Comparison of ENCODE assay signal across 8 cellular contexts in genomic region chr1:244835276-244836134, GRCh38. TPM values are rescaled to one million over a fixed set of nuclear protein-coding genes. Genes with fewer than 3 reads are reported as not detected.
DNase-seq lines count a peak whose midpoint lies in the region; ATAC-seq and TF ChIP-seq lines count a peak whose summit lies in the region.

COX20 (plus strand) TSS chr1:244835658; CDS start chr1:244835715, 57 bp downstream.

- CTCF ChIA-PET in Panc1 (lab: Charles Lee): no interaction called here

- peaks cover 46% of the 10 kb centered on the region for H3K79me2 ChIP-seq in fibroblast of lung (ENCODE audit: control insufficient read depth, insufficient read depth, low read length)

- ATAC-seq in GM21526 (IDR thresholded peaks at IDR 0.05; ENCODE audit: low FRiP score, unreplicated experiment) (peak; percentile 52), Panc1 (peak; percentile 80), natural killer cell (peak; percentile 71 to 89 (median 72))

- peak within 1 kb of the TSS; percentile 98 for H3K4me3 Mint-ChIP-seq in natural killer cell

- in situ Hi-C loops in Panc1 (cut with HindIII; ENCODE audit: low pct_unique_long_range_greater_than_20kb, low sequenced_read_pairs): no loop called here

- peak within 1 kb of the TSS; percentile 75 for H2AFZ ChIP-seq in fibroblast of lung (ENCODE audit: low read length)

- POLR2A ChIA-PET in Panc1 (lab: Charles Lee): interaction anchor here (0.5 to 1.0 kb wide), 5 partner anchors 12 to 453 kb away, joined by 3 to 11 read pairs (median 4); partner anchors contain the start of gene HNRNPU

- no peaks in the 10 kb centered on the region for H3K9me3 Mint-ChIP-seq in natural killer cell

- peak within 1 kb of the TSS; percentile 96 to 99 for H3K27ac Mint-ChIP-seq in natural killer cell

- peaks cover 38% of the 10 kb centered on the region for H3K4me1 ChIP-seq in Panc1 (ENCODE audit: control insufficient read depth, insufficient read depth, low read length)
- peaks cover 2% of the 10 kb centered on the region for H3K4me1 ChIP-seq in fibroblast of lung (ENCODE audit: control insufficient read depth, extremely low read depth, insufficient read depth, low read length)

- H3K4me1 Mint-ChIP-seq in natural killer cell: peaks cover 48 to 54% of the 10 kb centered on the region in 2 donors

- intact Hi-C loops in Panc1 (cut with micrococcal nuclease; ENCODE audit: unreplicated experiment) (loop anchor here (5.0 kb wide), 1 partner anchor 207 kb away; no protein-coding TSS in a partner anchor), natural killer cell (cut with micrococcal nuclease) (loop anchor here (1.0 to 2.0 kb wide), 5 partner anchors 15 to 383 kb away; partner anchors contain the start of gene HNRNPU)

- peak within 1 kb of the TSS; percentile 93 for H3K4me2 ChIP-seq in fibroblast of lung (ENCODE audit: extremely low read depth, insufficient read depth, low read length)

- H3K27me3 Mint-ChIP-seq in natural killer cell (ENCODE audit: low read depth in 2 of 2): no peaks in the 10 kb centered on the region

- no peaks in the 10 kb centered on the region for H4K20me1 ChIP-seq in fibroblast of lung (ENCODE audit: control insufficient read depth, extremely low read depth, insufficient read depth, low read length)

- H3K27ac ChIP-seq in Panc1 (ENCODE audit: low read length) (peak within 1 kb of the TSS; percentile 100), fibroblast of lung (ENCODE audit: insufficient read depth, low read length) (peak within 1 kb of the TSS; percentile 96)

- peak; percentile 90 for DNase-seq in DMS153 treated with DMSO at 0.1 percent for 48 hours (lab: John Stamatoyannopoulos, UW; ENCODE audit: unreplicated experiment)
- peak; percentile 82 for DNase-seq in HuH-7 (ENCODE audit: low spot score)
- DNase-seq in Panc1 (ENCODE audit: low read depth, low spot score): peak; percentile 50
- peak; percentile 74 to 84 for DNase-seq in activated T-helper 1 cell treated with anti-CD3 and anti-CD28 coated beads, Interleukin-2, amount 50 U/mL, for 16 hours (ENCODE audit: low read depth in 1 of 2, low spot score in 1 of 2)
- peak; percentile 87 to 91 for DNase-seq in fibroblast of lung (ENCODE audit: low read depth in 2 of 2)
- DNase-seq in natural killer cell: no peak
- DNase-seq in stimulated activated naive CD4-positive, alpha-beta T cell treated with Interleukin-2 at 50 U/mL for 16 hours (lab: John Stamatoyannopoulos, UW): peak; percentile 92

- H3K9ac ChIP-seq in fibroblast of lung (ENCODE audit: insufficient read depth, low read length): peak within 1 kb of the TSS; percentile 93

- no peaks in the 10 kb centered on the region for H3K36me3 Mint-ChIP-seq in natural killer cell

- H3K9me3 ChIP-seq in Panc1 (ENCODE audit: control insufficient read depth, insufficient read depth, low read depth, low read length) (no peaks in the 10 kb centered on the region), fibroblast of lung (ENCODE audit: control insufficient read depth, insufficient read depth, low read depth, low read length) (no peaks in the 10 kb centered on the region)

- BruUV-seq in Panc1 (replicated peaks; lab: Mats Ljungman, UMichigan): no TSS peak

- peak within 1 kb of the TSS; percentile 67 to 96 for H3K4me3 ChIP-seq in Panc1 (ENCODE audit: low read depth in 2 of 2, low read length in 2 of 2)
- H3K4me3 ChIP-seq in fibroblast of lung (replicated peaks in 1 of 4; ENCODE audit: control extremely low read depth in 1 of 4, insufficient read depth in 1 of 4, low read depth in 3 of 4, low read length in 4 of 4): peak within 1 kb of the TSS; percentile 59 to 98 (median 76)

- H3K36me3 ChIP-seq in Panc1 (ENCODE audit: control insufficient read depth, insufficient read depth, low read length) (peaks cover 11% of the 10 kb centered on the region), fibroblast of lung (ENCODE audit: control insufficient read depth, insufficient read depth, low read length) (peaks cover 6% of the 10 kb centered on the region)

- H3K27me3 ChIP-seq in Panc1 (ENCODE audit: control insufficient read depth, insufficient read depth, low read length): no peaks in the 10 kb centered on the region
- no peaks in the 10 kb centered on the region for H3K27me3 ChIP-seq in fibroblast of lung (ENCODE audit: control insufficient read depth, insufficient read depth, low read length)

- TF ChIP-seq CTCF in Panc1 (IDR thresholded peaks at IDR 0.05): no peak
- no peak for TF ChIP-seq CTCF in fibroblast of lung (conservative IDR thresholded peaks at IDR 0.05 in 1 of 2, IDR thresholded peaks at IDR 0.05 in 1 of 2; ENCODE audit: low read depth in 1 of 2, low read length in 2 of 2)
- no peak for TF ChIP-seq CTCF in natural killer cell (IDR thresholded peaks at IDR 0.05)

RNA-seq across cellular contexts. Expression of gene COX20, which starts in this region (rescaled TPM):
- 55.0 TPM for total RNA-seq in Panc1 (2021; ENCODE audit: unreplicated experiment)
- 47.0 TPM for polyA plus RNA-seq in Panc1 (2012; ENCODE audit: insufficient read length)
- 14.9 and 22.8 TPM in 2 replicates for total RNA-seq in fibroblast of lung
- 51.5 and 51.9 TPM in 2 replicates for polyA plus RNA-seq in fibroblast of lung
- polyA plus RNA-seq in fibroblast of lung (2012): 68.1 and 71.7 TPM in 2 replicates
- 1.1 TPM in 2 replicates for polyA minus RNA-seq in fibroblast of lung (ENCODE audit: low replicate concordance)
- total RNA-seq in natural killer cell: 10 to 100 TPM; 24.3 to 25.4 (median 24.9) TPM
